8 cellular contexts compared by ENCODE assay signal in the genomic region with DNA sequence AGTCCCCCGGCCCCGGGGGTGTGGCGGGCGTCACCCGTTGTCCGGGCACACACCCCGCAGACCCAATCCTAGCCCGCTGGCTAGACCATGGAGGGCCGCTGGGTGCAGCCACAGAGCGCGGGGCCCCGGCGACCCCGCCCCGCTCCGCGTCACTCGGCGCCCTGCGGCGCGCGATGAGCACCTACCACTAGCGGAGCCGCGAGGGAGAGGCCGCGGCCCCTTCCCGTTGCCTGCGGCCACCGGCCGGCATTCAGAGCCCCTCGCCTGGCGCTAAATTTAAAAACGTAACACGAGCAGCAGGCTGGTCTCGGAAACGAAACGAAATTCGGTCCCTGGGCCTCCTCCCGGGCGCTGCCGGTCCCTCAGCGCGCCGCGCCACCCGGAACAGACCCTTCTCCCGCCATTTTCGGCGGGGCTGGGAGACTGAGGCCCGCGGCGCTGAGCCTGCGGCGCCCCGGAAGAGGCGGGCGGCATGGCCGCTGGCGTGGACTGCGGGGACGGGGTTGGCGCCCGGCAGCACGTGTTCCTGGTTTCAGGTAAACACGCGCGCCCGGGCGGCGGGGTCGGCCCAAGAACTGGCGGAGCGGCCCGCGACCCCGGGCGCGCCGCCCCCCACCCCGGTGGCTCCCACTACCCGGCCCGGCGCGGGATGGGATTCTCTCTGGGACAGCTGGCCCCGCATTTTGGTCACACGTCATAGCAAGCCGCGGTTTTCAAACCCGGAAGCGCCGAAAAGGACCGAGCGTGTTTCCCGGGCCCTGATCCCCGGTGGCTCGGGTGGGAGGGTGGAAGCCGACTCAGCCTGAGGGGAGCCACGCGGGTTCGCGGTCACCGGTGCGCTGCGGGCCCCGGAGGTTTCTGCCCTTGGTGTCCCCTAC. TPM values are rescaled to one million over a fixed set of nuclear protein-coding genes. Genes with fewer than 3 reads are reported as not detected.
DNase-seq lines count a peak whose midpoint lies in the region; ATAC-seq, FAIRE-seq and TF ChIP-seq lines count a peak whose summit lies in the region.

Gene RNASEH2B, plus strand, starts transcription at position 187 of the 878 bp plus-strand sequence. Its CDS starts 286 bp downstream, at position 473.

- peaks cover 15% of the 10 kb centered on the region for H3K4me1 ChIP-seq in A549

- 0% methylated on average over 1 of the region's 107 CpGs for WGBS in A549 (ENCODE audit: missing lambda C conversion rate)

- no peak for TF ChIP-seq RAD21 in A549 (conservative IDR thresholded peaks at IDR 0.05 in 1 of 2, IDR thresholded peaks at IDR 0.05 in 1 of 2)

- CTCF ChIA-PET in A549 (lab: Yijun Ruan, JAX): interaction anchor here (0.5 to 2.7 kb wide), 3 partner anchors 12 to 1033 kb away, joined by 3 to 10 read pairs (median 4); no protein-coding TSS in a partner anchor

- FAIRE-seq in A549 (lab: Jason Lieb, UNC): no peak

- TF ChIP-seq POLR2A in A549 (IDR thresholded peaks at IDR 0.05; ENCODE audit: low read length): peak; percentile 54

- no peak for TF ChIP-seq CTCF in A549 (IDR thresholded peaks at IDR 0.05)

- DNase-seq in A549 (ENCODE audit: low read depth in 1 of 2, low spot score in 1 of 2) (peak; percentile 52 to 70), NCI-H2196 treated with DMSO at 0.1 percent for 48 hours (lab: John Stamatoyannopoulos, UW; ENCODE audit: unreplicated experiment) (peak; percentile 25), cerebellum (ENCODE audit: low spot score) (peak; percentile 66)
- peak; percentile 50 for DNase-seq in activated CD4-positive, alpha-beta T cell treated with anti-CD3 and anti-CD28 coated beads for 1 hour
- peak; percentile 69 for DNase-seq in stimulated activated CD4-positive, alpha-beta T cell treated with anti-CD3 and anti-CD28 coated beads, Interleukin-1b, Interleukin-23, amount 100 ng/mL, for 48 hours

- H3K27me3 ChIP-seq in layer of hippocampus (ENCODE audit: control insufficient read depth, insufficient read depth, low read length): no peaks in the 10 kb centered on the region

- no peaks in the 10 kb centered on the region for H3K9me3 ChIP-seq in A549

- H3K27ac ChIP-seq in A549 (peak within 1 kb of the TSS; percentile 88 to 97), layer of hippocampus (ENCODE audit: low read depth, low read length) (peak within 1 kb of the TSS; percentile 82)

- no peak for TF ChIP-seq EP300 in A549 (IDR thresholded peaks at IDR 0.05)

- ATAC-seq in A549 (peak; percentile 96 to 97), GM18520 (IDR thresholded peaks at IDR 0.05; ENCODE audit: unreplicated experiment) (peak; percentile 56), HG03045 (IDR thresholded peaks at IDR 0.05; ENCODE audit: unreplicated experiment) (peak; percentile 78)

- POLR2A ChIA-PET in A549 (lab: Yijun Ruan, JAX): interaction anchor here (1.3 kb wide), 1 partner anchor 913 kb away, joined by 6 read pairs; the partner anchor contains the start of gene TRIM13

- peak within 1 kb of the TSS; percentile 95 for H3K4me2 ChIP-seq in A549

- peak within 1 kb of the TSS; percentile 63 for H3K4me3 ChIP-seq in A549

TF ChIP-seq in A549, 52 proteins besides CTCF, POLR2A, EP300 and RAD21 (continues in another document):
- no peak for TF ChIP-seq SREBF2 (IDR thresholded peaks at IDR 0.05)
- TF ChIP-seq TFCP2L1 (CRISPR knock-in tag; IDR thresholded peaks at IDR 0.05): no peak
- no peak for TF ChIP-seq FOSB (CRISPR knock-in tag; IDR thresholded peaks at IDR 0.05)
- no peak for TF ChIP-seq SMC3 (IDR thresholded peaks at IDR 0.05)
- TF ChIP-seq RNF2 (IDR thresholded peaks at IDR 0.05; ENCODE audit: borderline replicate concordance, low read depth): no peak
- no peak for TF ChIP-seq RFX5 (IDR thresholded peaks at IDR 0.05)
- TF ChIP-seq JUNB (IDR thresholded peaks at IDR 0.05): no peak
- no peak for TF ChIP-seq ZNF302 (CRISPR knock-in tag; IDR thresholded peaks at IDR 0.05)
- TF ChIP-seq CHD4 (IDR thresholded peaks at IDR 0.05; ENCODE audit: borderline replicate concordance): no peak
- TF ChIP-seq, protein P1, sequence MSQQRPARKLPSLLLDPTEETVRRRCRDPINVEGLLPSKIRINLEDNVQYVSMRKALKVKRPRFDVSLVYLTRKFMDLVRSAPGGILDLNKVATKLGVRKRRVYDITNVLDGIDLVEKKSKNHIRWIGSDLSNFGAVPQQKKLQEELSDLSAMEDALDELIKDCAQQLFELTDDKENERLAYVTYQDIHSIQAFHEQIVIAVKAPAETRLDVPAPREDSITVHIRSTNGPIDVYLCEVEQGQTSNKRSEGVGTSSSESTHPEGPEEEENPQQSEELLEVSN (IDR thresholded peaks at IDR 0.05; ENCODE audit: borderline replicate concordance, low read depth): peak; percentile 83; the same call in 1 of the 2 replicates
- no peak for TF ChIP-seq MAZ (IDR thresholded peaks at IDR 0.05; ENCODE audit: borderline replicate concordance, low read depth, low read length)
- no peak for TF ChIP-seq NFE2L2 (conservative IDR thresholded peaks at IDR 0.05; ENCODE audit: low read length)
- no peak for TF ChIP-seq HOXB13 (CRISPR knock-in tag; IDR thresholded peaks at IDR 0.05; ENCODE audit: low read depth)
- TF ChIP-seq TP53 (CRISPR knock-in tag; IDR thresholded peaks at IDR 0.05): no peak
- no peak for TF ChIP-seq EHF (CRISPR knock-in tag; IDR thresholded peaks at IDR 0.05)
- TF ChIP-seq ATOH8 (CRISPR knock-in tag; IDR thresholded peaks at IDR 0.05; ENCODE audit: low read depth): no peak
- TF ChIP-seq NPAS2 (CRISPR knock-in tag; IDR thresholded peaks at IDR 0.05; ENCODE audit: borderline replicate concordance): no peak
- TF ChIP-seq GATA3 (IDR thresholded peaks at IDR 0.05; ENCODE audit: borderline replicate concordance): no peak
- no peak for TF ChIP-seq HES2 (IDR thresholded peaks at IDR 0.05)
- no peak for TF ChIP-seq KDM1A (IDR thresholded peaks at IDR 0.05; ENCODE audit: low read depth)
- TF ChIP-seq HOXA7 (CRISPR knock-in tag; IDR thresholded peaks at IDR 0.05): no peak
- TF ChIP-seq ELK1 (IDR thresholded peaks at IDR 0.05; ENCODE audit: low read depth, low read length): no peak
- no peak for TF ChIP-seq RCOR1 (IDR thresholded peaks at IDR 0.05; ENCODE audit: low read depth, low read length)
- no peak for TF ChIP-seq MAFK (IDR thresholded peaks at IDR 0.05; ENCODE audit: partially characterized antibody)
- TF ChIP-seq PHF8 (IDR thresholded peaks at IDR 0.05; ENCODE audit: borderline replicate concordance, low read depth): peak; percentile 92
- no peak for TF ChIP-seq ZC3H11A (IDR thresholded peaks at IDR 0.05)
- TF ChIP-seq NR3C1 (IDR thresholded peaks at IDR 0.05): no peak
- no peak for TF ChIP-seq RARB (CRISPR knock-in tag; IDR thresholded peaks at IDR 0.05)
- TF ChIP-seq CEBPB (IDR thresholded peaks at IDR 0.05): no peak
- TF ChIP-seq BHLHE40 (IDR thresholded peaks at IDR 0.05; ENCODE audit: low read depth, low read length): no peak

RNA-seq across cellular contexts. Expression of gene RNASEH2B, which starts in this region (rescaled TPM):
- polyA plus RNA-seq in A549 (2011; rRNA removed) (57.1 and 73.5 TPM in 2 replicates), A549 (2017; fragmentation: RNase III; extraction: RNeasy Plus Mini Kit Qiagen cat#74134 plus additional on column Dnase treatment) (26.5 to 30.3 TPM (median 27.5 TPM) in 3 replicates)
- 13.7 TPM in 2 replicates for polyA plus RNA-seq in A549 (2012; cell fraction: cytosol; rRNA removed)
- 7.4 and 8.1 TPM in 2 replicates for polyA plus RNA-seq in A549 (2012; cell fraction: nucleus; rRNA removed)
- polyA minus RNA-seq in A549 (2011; rRNA and poly(A)+ RNA removed): 15.2 and 16.3 TPM in 2 replicates
- 61.9 TPM for total RNA-seq in cerebellum

Comparison
In these comparisons a context has a peak if more than half of its experiments do, and no peak if none do; other contexts are left out.
1. Peak in every context shown above with its lines: DNase-seq, ATAC-seq, H3K4me3 ChIP-seq and H3K27ac ChIP-seq.